24 cellular contexts compared by ENCODE assay signal in the genomic region with DNA sequence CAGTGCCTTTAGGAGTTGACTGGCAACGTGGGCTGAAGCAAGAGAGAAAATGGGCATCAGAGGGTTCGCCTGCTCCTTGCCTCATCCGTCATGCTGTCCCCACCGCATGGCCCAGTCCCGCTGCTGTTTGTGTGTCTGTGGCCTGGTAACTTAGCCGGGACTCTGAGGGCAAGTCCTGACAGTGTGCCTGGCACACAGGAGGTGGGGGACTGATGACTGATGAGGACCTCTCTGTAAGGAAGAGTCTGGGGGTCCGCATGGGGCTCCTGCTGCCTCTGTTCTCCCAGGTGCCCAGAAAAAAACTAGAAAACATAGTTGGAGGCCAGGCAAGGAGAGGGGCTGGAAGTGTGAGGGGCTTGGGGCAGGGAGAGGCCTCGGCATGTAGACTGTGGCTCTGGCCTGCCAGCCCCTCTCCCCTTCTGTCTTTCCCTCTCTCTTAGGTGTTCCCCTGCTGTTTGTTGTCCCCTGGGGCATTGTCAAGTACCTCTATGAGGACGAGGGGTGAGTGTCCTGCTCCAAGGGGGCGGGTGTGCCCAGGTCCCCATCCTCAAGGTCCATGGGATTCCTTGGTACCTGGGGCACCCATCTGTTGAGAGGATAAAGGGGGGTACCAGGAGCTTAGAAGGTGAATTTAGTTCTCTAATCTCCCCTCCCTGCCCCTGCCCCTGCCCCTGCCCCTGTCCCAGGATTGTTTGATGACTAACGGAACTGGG. TPM values are rescaled to one million over a fixed set of nuclear protein-coding genes. Genes with fewer than 3 reads are reported as not detected.
"Had no signal": no experiment of that assay in that cellular context is flagged by ENCODE, and none has a peak within 500 bp of the region (broad histone marks: within the 10 kb centered on the region; RNA-seq: fewer than 3 reads in every experiment).

No MANE protein-coding gene starts in this region.

- ATAC-seq: WTC11 had no signal

- DNase-seq: activated CD4-positive, alpha-beta T cell treated with anti-CD3 and anti-CD28 coated beads for 48 hours; activated CD4-positive, alpha-beta T cell treated with anti-CD3 and anti-CD28 coated beads, Interleukin-2, amount 50 U/mL, for 4 hours; activated CD4-positive, CD25-positive, alpha-beta regulatory T cell treated with anti-CD3 and anti-CD28 coated beads, Interleukin-2, amount 50 U/mL, for 72 hours; activated effector memory CD4-positive, alpha-beta T cell treated with Interleukin-2 at 50 U/mL for 16 hours; activated naive CD4-positive, alpha-beta T cell; aorta; central memory CD4-positive, alpha-beta T cell; Kasumi-1; KBM-7; NCI-H1105 treated with DMSO at 0.1 percent for 48 hours; NCI-H1436 treated with DMSO at 0.1 percent for 48 hours; NCI-H187; NCI-H2081; NCI-H446; SHP77 treated with DMSO at 0.1 percent for 48 hours; T-helper 9 cell had no signal

- H3K9me3 ChIP-seq: breast epithelium, Peyer's patch had no signal

- H3K36me3 ChIP-seq: breast epithelium, Peyer's patch had no signal

- H3K9me3 Mint-ChIP-seq: activated naive CD4-positive, alpha-beta T cell treated with anti-CD3 and anti-CD28 coated beads, Interleukin-2, amount 50 U/mL, for 24 hours; activated T-cell treated with anti-CD3 and anti-CD28 coated beads, Interleukin-2, amount 50 U/mL, for 24 hours; activated T-helper 1 cell treated with anti-CD3 and anti-CD28 coated beads, Interleukin-12 subunit alpha, Interleukin-12 subunit beta, Interleukin-2, Interleukin-4 antibody, amounts not matched to agents 30 ng/mL and 10 ng/mL and 1 ng/mL, durations not matched to agents 14 hours and 24 hours and 36 hours; T-helper 1 cell treated with Interleukin-12 subunit alpha and Interleukin-12 subunit beta and Interleukin-4 antibody, amounts not matched to agents 30 μg/mL and 1 μg/mL, for 36 hours; WTC11 had no signal

- H3K4me1 Mint-ChIP-seq: activated naive CD4-positive, alpha-beta T cell treated with anti-CD3 and anti-CD28 coated beads, Interleukin-2, amount 50 U/mL, for 24 hours had no signal

- H3K4me1 ChIP-seq: breast epithelium, Peyer's patch had no signal

- H3K27me3 ChIP-seq: breast epithelium, Peyer's patch had no signal

- H3K36me3 Mint-ChIP-seq: activated naive CD4-positive, alpha-beta T cell treated with anti-CD3 and anti-CD28 coated beads, Interleukin-2, amount 50 U/mL, for 24 hours; WTC11 had no signal

- H3K27ac ChIP-seq: breast epithelium, Peyer's patch had no signal

- H3K27me3 Mint-ChIP-seq: activated naive CD4-positive, alpha-beta T cell treated with anti-CD3 and anti-CD28 coated beads, Interleukin-2, amount 50 U/mL, for 24 hours had no signal

- H3K4me3 Mint-ChIP-seq: activated naive CD4-positive, alpha-beta T cell treated with anti-CD3 and anti-CD28 coated beads, Interleukin-2, amount 50 U/mL, for 24 hours; activated T-cell treated with anti-CD3 and anti-CD28 coated beads, Interleukin-2, amount 50 U/mL, for 24 hours; activated T-helper 1 cell treated with anti-CD3 and anti-CD28 coated beads, Interleukin-12 subunit alpha, Interleukin-12 subunit beta, Interleukin-2, Interleukin-4 antibody, amounts not matched to agents 30 ng/mL and 10 ng/mL and 1 ng/mL, durations not matched to agents 14 hours and 24 hours and 36 hours; T-helper 1 cell treated with Interleukin-12 subunit alpha and Interleukin-12 subunit beta and Interleukin-4 antibody, amounts not matched to agents 30 μg/mL and 1 μg/mL, for 36 hours; WTC11 had no signal

- H3K4me3 ChIP-seq: breast epithelium, Peyer's patch had no signal

- H3K27ac Mint-ChIP-seq: activated naive CD4-positive, alpha-beta T cell treated with anti-CD3 and anti-CD28 coated beads, Interleukin-2, amount 50 U/mL, for 24 hours; activated T-cell treated with anti-CD3 and anti-CD28 coated beads, Interleukin-2, amount 50 U/mL, for 24 hours; activated T-helper 1 cell treated with anti-CD3 and anti-CD28 coated beads, Interleukin-12 subunit alpha, Interleukin-12 subunit beta, Interleukin-2, Interleukin-4 antibody, amounts not matched to agents 30 ng/mL and 10 ng/mL and 1 ng/mL, durations not matched to agents 14 hours and 24 hours and 36 hours; T-helper 1 cell treated with Interleukin-12 subunit alpha and Interleukin-12 subunit beta and Interleukin-4 antibody, amounts not matched to agents 30 μg/mL and 1 μg/mL, for 36 hours; WTC11 had no signal

RNA-seq across cellular contexts. Expression of a gene that starts 29.5 kb away (rescaled TPM):
- total RNA-seq: aorta, SK-MEL-5 had no signal
- polyA plus RNA-seq: aorta had no signal
